In genomic region chr10:100869399-100869798, GRCh38 we compare ENCODE assay signal across 18 cellular contexts. TPM values are rescaled to one million over a fixed set of nuclear protein-coding genes. Genes with fewer than 3 reads are reported as not detected.
DNase-seq lines count a peak whose midpoint lies in the region; ATAC-seq and TF ChIP-seq lines count a peak whose summit lies in the region.
"Had no signal": no experiment of that assay in that cellular context is flagged by ENCODE, and none has a peak within 500 bp of the region (broad histone marks: within the 10 kb centered on the region; RNA-seq: fewer than 3 reads in every experiment).

No MANE protein-coding gene starts in this region.

- H3K9ac ChIP-seq in IMR-90 (ENCODE audit: low read depth, low read length) (no peak overlapping the region), neural progenitor cell (no peak overlapping the region)
- H3K9ac ChIP-seq: BLaER1 treated with 17β-estradiol and CSF1 and Interleukin-3, amounts not matched to agents 10 nM and 100 nM had no signal

- peak overlapping the region; percentile 3 for H3K27ac Mint-ChIP-seq in activated naive CD4-positive, alpha-beta T cell treated with anti-CD3 and anti-CD28 coated beads, Interleukin-2, amount 50 U/mL, for 24 hours
- no peak overlapping the region for H3K27ac Mint-ChIP-seq in activated naive CD4-positive, alpha-beta T cell treated with anti-CD3 and anti-CD28 coated beads, Interleukin-2, amount 50 U/mL, for 72 hours
- no peak overlapping the region for H3K27ac Mint-ChIP-seq in neural progenitor cell
- H3K27ac Mint-ChIP-seq: B cell; CD4-positive, alpha-beta T cell; CD8-positive, alpha-beta T cell had no signal

- no peak overlapping the region for H3K56ac ChIP-seq in IMR-90 (ENCODE audit: extremely low read depth, insufficient read depth, low read length)

- H4K20me1 ChIP-seq in IMR-90 (ENCODE audit: insufficient read depth, low read length) (no peaks in the 10 kb centered on the region), neural progenitor cell (ENCODE audit: low read depth) (peaks cover 12% of the 10 kb centered on the region)
- H4K20me1 ChIP-seq: BLaER1 treated with 17β-estradiol and CSF1 and Interleukin-3, amounts not matched to agents 10 nM and 100 nM had no signal

- no peak for ATAC-seq in activated naive CD4-positive, alpha-beta T cell treated with anti-CD3 and anti-CD28 coated beads, Interleukin-2, amount 50 U/mL, for 72 hours
- ATAC-seq in IMR-90 (ENCODE audit: low read depth) = no peak
- ATAC-seq: A549; CD8-positive, alpha-beta T cell had no signal

- no peak for DNase-seq in activated naive CD4-positive, alpha-beta T cell treated with anti-CD3 and anti-CD28 coated beads, Interleukin-2, amount 50 U/mL, for 72 hours (ENCODE audit: low spot score in 2 of 2)
- DNase-seq in IMR-90 (no peak), neural progenitor cell (ENCODE audit: low spot score) (no peak), NCI-H2107 (lab: John Stamatoyannopoulos, UW) (no peak), thyroid gland (no peak)
- DNase-seq: AML-193; Caco-2; Calu3; CD4-positive, alpha-beta T cell; CD8-positive, alpha-beta T cell; DMS79 treated with DMSO at 0.1 percent for 48 hours; GF-D8 had no signal

- H3K14ac ChIP-seq in IMR-90 (replicated peaks; ENCODE audit: low read depth, low read length) = no peak overlapping the region

- H3K4ac ChIP-seq in IMR-90 (ENCODE audit: low read depth, low read length) = no peak overlapping the region

- H3F3A ChIP-seq in neural progenitor cell (ENCODE audit: low read depth) = peaks cover 45% of the 10 kb centered on the region

- H3K36me3 Mint-ChIP-seq in activated naive CD4-positive, alpha-beta T cell treated with anti-CD3 and anti-CD28 coated beads, Interleukin-2, amount 50 U/mL, for 24 hours = no peaks in the 10 kb centered on the region
- no peaks in the 10 kb centered on the region for H3K36me3 Mint-ChIP-seq in activated naive CD4-positive, alpha-beta T cell treated with anti-CD3 and anti-CD28 coated beads, Interleukin-2, amount 50 U/mL, for 72 hours
- no peaks in the 10 kb centered on the region for H3K36me3 Mint-ChIP-seq in neural progenitor cell
- H3K36me3 Mint-ChIP-seq: CD8-positive, alpha-beta T cell had no signal

- no peak overlapping the region for H4K91ac ChIP-seq in IMR-90 (ENCODE audit: insufficient read depth, low read depth, low read length)

- H3K36me3 ChIP-seq in IMR-90 (ENCODE audit: control insufficient read depth, insufficient read depth, low read length) (no peaks in the 10 kb centered on the region), neural progenitor cell (no peaks in the 10 kb centered on the region), thyroid gland (no peaks in the 10 kb centered on the region)
- H3K36me3 ChIP-seq: BLaER1 treated with 17β-estradiol and CSF1 and Interleukin-3, amounts not matched to agents 10 nM and 100 nM had no signal

- no peak overlapping the region for H2AK5ac ChIP-seq in IMR-90 (ENCODE audit: low read depth, low read length)

- in situ Hi-C loops in IMR-90 (cut with MboI; ENCODE audit: low sequenced_read_pairs) = no loop called here

- no peak overlapping the region for H3K4me3 ChIP-seq in IMR-90 (ENCODE audit: insufficient read depth, low read depth, low read length)
- H3K4me3 ChIP-seq in neural progenitor cell = no peak overlapping the region
- no peak overlapping the region for H3K4me3 ChIP-seq in thyroid gland (replicated peaks in 1 of 3)
- H3K4me3 ChIP-seq: A549; BLaER1 treated with 17β-estradiol and CSF1 and Interleukin-3, amounts not matched to agents 10 nM and 100 nM had no signal

- H3K4me1 ChIP-seq in IMR-90 (ENCODE audit: control insufficient read depth, insufficient read depth, low read length) (peaks cover 12% of the 10 kb centered on the region), neural progenitor cell (peaks cover 50% of the 10 kb centered on the region), thyroid gland (no peaks in the 10 kb centered on the region)
- H3K4me1 ChIP-seq: BLaER1 treated with 17β-estradiol and CSF1 and Interleukin-3, amounts not matched to agents 10 nM and 100 nM; Caco-2 had no signal

- no peak overlapping the region for H2AK9ac ChIP-seq in IMR-90 (replicated peaks; ENCODE audit: low read depth, low read length, poor library complexity)

- dilution Hi-C loops in IMR-90 (cut with HindIII; ENCODE audit: low sequenced_read_pairs, unreplicated experiment) = no loop called here

- H4K5ac ChIP-seq in IMR-90 (ENCODE audit: low read depth, low read length) = no peak overlapping the region

- H3K23ac ChIP-seq in IMR-90 (ENCODE audit: low read depth, low read length) = no peak overlapping the region

- H3K9me3 ChIP-seq in IMR-90 (ENCODE audit: control insufficient read depth, insufficient read depth, low read length) (no peaks in the 10 kb centered on the region), neural progenitor cell (ENCODE audit: low read depth) (no peaks in the 10 kb centered on the region), thyroid gland (no peaks in the 10 kb centered on the region)
- H3K9me3 ChIP-seq: A549; BLaER1 treated with 17β-estradiol and CSF1 and Interleukin-3, amounts not matched to agents 10 nM and 100 nM; Caco-2 had no signal

- intact Hi-C loops in IMR-90 (cut with micrococcal nuclease) (no loop called here), thyroid gland (cut with DNase I) (no loop called here)

- H2BK15ac ChIP-seq in IMR-90 (ENCODE audit: low read depth, low read length) = no peak overlapping the region

- no peaks in the 10 kb centered on the region for H3K79me2 ChIP-seq in neural progenitor cell (ENCODE audit: low read depth)

- H3K4me2 ChIP-seq in IMR-90 (ENCODE audit: low read depth, low read length) (no peak overlapping the region), neural progenitor cell (no peak overlapping the region)
- H3K4me2 ChIP-seq: A549; BLaER1 treated with 17β-estradiol and CSF1 and Interleukin-3, amounts not matched to agents 10 nM and 100 nM had no signal

- H3K27ac ChIP-seq in IMR-90 (ENCODE audit: insufficient read depth, low read length) (no peak overlapping the region), neural progenitor cell (no peak overlapping the region), thyroid gland (no peak overlapping the region)
- H3K27ac ChIP-seq: 22Rv1; A549; BLaER1 treated with 17β-estradiol and CSF1 and Interleukin-3, amounts not matched to agents 10 nM and 100 nM; C4-2B had no signal

- H3K4me1 Mint-ChIP-seq in activated naive CD4-positive, alpha-beta T cell treated with anti-CD3 and anti-CD28 coated beads, Interleukin-2, amount 50 U/mL, for 24 hours = no peaks in the 10 kb centered on the region
- H3K4me1 Mint-ChIP-seq in neural progenitor cell = peaks cover 59% of the 10 kb centered on the region

- no peak overlapping the region for H2BK20ac ChIP-seq in IMR-90 (ENCODE audit: low read depth, low read length)

- no peak for TF ChIP-seq RAD21 in IMR-90 (IDR thresholded peaks at IDR 0.05; ENCODE audit: low read length)

- H3K27me3 Mint-ChIP-seq in activated naive CD4-positive, alpha-beta T cell treated with anti-CD3 and anti-CD28 coated beads, Interleukin-2, amount 50 U/mL, for 24 hours = peaks cover 15% of the 10 kb centered on the region
- H3K27me3 Mint-ChIP-seq in neural progenitor cell (ENCODE audit: insufficient read depth, low read depth) = peaks cover 22% of the 10 kb centered on the region

- CTCF ChIA-PET in IMR-90 (lab: Yijun Ruan, JAX) = interaction anchor here (0.6 kb wide), 1 partner anchor 1158 kb away, joined by 3 read pairs; no protein-coding TSS in a partner anchor

- POLR2A ChIA-PET in IMR-90 (lab: Charles Lee; ENCODE audit: unreplicated experiment) = no interaction called here

- no peak overlapping the region for H2BK120ac ChIP-seq in IMR-90 (ENCODE audit: low read depth, low read length)

- 83% methylated on average over 1 of the region's 4 CpGs; no CpG with 5 or more reads in 1 of the 2 experiments for WGBS in IMR-90 (ENCODE audit: extremely low coverage in 2 of 2, insufficient read length in 1 of 2), 2 experiments
- WGBS in thyroid gland, 2 donors = 64 to 67% methylated on average over 4 of the region's 4 CpGs

- no TSS peak for BruUV-seq in IMR-90 (replicated peaks; lab: Mats Ljungman, UMichigan)

- no peaks in the 10 kb centered on the region for H3K79me1 ChIP-seq in IMR-90 (ENCODE audit: low read depth in 1 of 2, low read length in 2 of 2)

- peaks cover 10% of the 10 kb centered on the region for H3K9me1 ChIP-seq in IMR-90 (ENCODE audit: insufficient read depth, low read length)

- H2AFZ ChIP-seq in IMR-90 (replicated peaks; ENCODE audit: low read length, poor library complexity) = peak overlapping the region; percentile 27
- H2AFZ ChIP-seq in neural progenitor cell (replicated peaks) = no peak overlapping the region

- TF ChIP-seq POLR2A in IMR-90 (IDR thresholded peaks at IDR 0.05; ENCODE audit: low read depth, low read length) = no peak
- no peak for TF ChIP-seq POLR2A in thyroid gland (IDR thresholded peaks at IDR 0.05)

- no peak overlapping the region for H4K8ac ChIP-seq in IMR-90 (ENCODE audit: low read depth in 2 of 2, low read length in 2 of 2)

- no peak overlapping the region for H3K4me3 Mint-ChIP-seq in activated naive CD4-positive, alpha-beta T cell treated with anti-CD3 and anti-CD28 coated beads, Interleukin-2, amount 50 U/mL, for 24 hours
- H3K4me3 Mint-ChIP-seq in neural progenitor cell = peak overlapping the region; percentile 25
- H3K4me3 Mint-ChIP-seq: B cell; CD4-positive, alpha-beta T cell; CD8-positive, alpha-beta T cell had no signal

- TF ChIP-seq CTCF in IMR-90 (conservative IDR thresholded peaks at IDR 0.05; ENCODE audit: low read depth, low read length) (no peak), neural progenitor cell (IDR thresholded peaks at IDR 0.05) (no peak), thyroid gland (IDR thresholded peaks at IDR 0.05) (no peak)

- H3K18ac ChIP-seq in IMR-90 (ENCODE audit: low read depth, low read length) = no peak overlapping the region

- no peaks in the 10 kb centered on the region for H3K9me3 Mint-ChIP-seq in activated naive CD4-positive, alpha-beta T cell treated with anti-CD3 and anti-CD28 coated beads, Interleukin-2, amount 50 U/mL, for 24 hours
- no peaks in the 10 kb centered on the region for H3K9me3 Mint-ChIP-seq in activated naive CD4-positive, alpha-beta T cell treated with anti-CD3 and anti-CD28 coated beads, Interleukin-2, amount 50 U/mL, for 72 hours
- no peaks in the 10 kb centered on the region for H3K9me3 Mint-ChIP-seq in neural progenitor cell
- H3K9me3 Mint-ChIP-seq: CD4-positive, alpha-beta T cell; CD8-positive, alpha-beta T cell had no signal

- no peak overlapping the region for H2BK5ac ChIP-seq in IMR-90 (ENCODE audit: low read depth, low read length, poor library complexity, severe bottlenecking)

- H3K27me3 ChIP-seq in IMR-90 (ENCODE audit: control insufficient read depth, insufficient read depth, low read length) (peaks cover 33% of the 10 kb centered on the region), neural progenitor cell (peaks cover 63% of the 10 kb centered on the region), thyroid gland (peaks cover 13% of the 10 kb centered on the region)

RNA-seq across cellular contexts. Expression of gene SLF2, which starts 43.4 kb away (rescaled TPM):
- total RNA-seq in activated naive CD4-positive, alpha-beta T cell treated with anti-CD3 and anti-CD28 coated beads, Interleukin-2, amount 50 U/mL, for 72 hours = 10 to 100 TPM; 34.8 to 67.1 TPM
- total RNA-seq in IMR-90 (2012; rRNA removed) (21.7 and 28.1 TPM in 2 replicates), neural progenitor cell (ENCODE audit: low replicate concordance) (15.5 and 19.5 TPM in 2 replicates), thyroid gland (10 to 100 TPM; 34.1 to 47.9 (median 40.4) TPM)
- polyA plus RNA-seq in IMR-90 (2012; rRNA removed) = 5.7 and 8.5 TPM in 2 replicates
- polyA plus RNA-seq in IMR-90 (2012; cell fraction: cytosol; rRNA removed) = 1.8 and 1.9 TPM in 2 replicates
- 7.5 and 25.7 TPM in 2 replicates for polyA plus RNA-seq in IMR-90 (2012; cell fraction: nucleus; rRNA removed; ENCODE audit: low replicate concordance)
